ENCODE assay signal across 9 cellular contexts in the genomic region with DNA sequence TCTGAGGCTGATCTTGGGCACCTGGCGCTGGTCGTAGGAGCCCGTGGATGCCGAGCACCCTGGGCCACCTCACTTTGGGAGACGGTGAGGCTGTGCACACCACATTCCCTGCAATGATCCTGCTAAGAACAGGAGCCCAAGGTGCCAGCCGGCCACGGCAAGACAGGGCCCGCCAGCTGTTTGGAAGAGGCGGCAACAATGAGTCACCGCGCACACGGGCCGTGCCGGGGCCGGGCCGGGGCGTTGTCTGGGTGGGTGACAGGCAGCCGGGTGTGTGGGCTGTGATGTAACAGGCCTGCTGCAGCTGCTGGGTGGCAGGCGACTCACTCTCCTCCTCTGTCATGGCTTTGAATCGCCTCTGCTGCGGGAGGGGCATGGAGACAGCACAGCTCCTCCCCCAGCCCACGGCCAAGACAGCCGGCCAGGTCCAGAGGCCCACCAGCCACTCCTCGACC. TPM values are rescaled to one million over a fixed set of nuclear protein-coding genes. Genes with fewer than 3 reads are reported as not detected.
DNase-seq lines count a peak whose midpoint lies in the region; ATAC-seq, FAIRE-seq and TF ChIP-seq lines count a peak whose summit lies in the region.
"Had no signal": no experiment of that assay in that cellular context is flagged by ENCODE, and none has a peak within 500 bp of the region (broad histone marks: within the 10 kb centered on the region; RNA-seq: fewer than 3 reads in every experiment).

No MANE protein-coding gene starts in this region.

- WGBS in H1 (ENCODE audit: extremely low coverage in 1 of 2, insufficient coverage in 1 of 2, insufficient read length in 1 of 2, insufficient replicate concordance in 2 of 2, low coverage in 1 of 2, low lambda C conversion rate in 2 of 2, missing lambda C conversion rate in 1 of 2), 2 experiments, result 92% methylated on average over 24 of the region's 24 CpGs; no CpG with 5 or more reads in 1 of the 2 experiments
- no CpG with 5 or more reads among the region's 24 CpGs for WGBS in neuronal stem cell (ENCODE audit: extremely low coverage in 2 of 2, insufficient read length in 2 of 2, insufficient replicate concordance in 1 of 2), 2 donors

- H3K27ac ChIP-seq in H1 (ENCODE audit: low read depth, low read length), result no peak overlapping the region
- no peak overlapping the region for H3K27ac ChIP-seq in neuronal stem cell (replicated peaks; ENCODE audit: low read length)
- no peak overlapping the region for H3K27ac ChIP-seq in vagina

- in situ Hi-C loops in Caki2 (cut with HindIII; ENCODE audit: low pct_unique_long_range_greater_than_20kb, low sequenced_read_pairs), result no loop called here

- TF ChIP-seq CTCF in H1 (IDR thresholded peaks at IDR 0.05; ENCODE audit: control extremely low read depth in 1 of 3, insufficient read depth in 1 of 3, low read depth in 1 of 3, low read length in 3 of 3) (no peak), vagina (IDR thresholded peaks at IDR 0.05) (no peak)

- H2AFZ ChIP-seq in H1 (ENCODE audit: low read length), result no peak overlapping the region
- peak overlapping the region; percentile 64 for H2AFZ ChIP-seq in neuronal stem cell (ENCODE audit: low read length)

- H2BK20ac ChIP-seq in H1 (ENCODE audit: low read length), result no peak overlapping the region

- POLR2A ChIA-PET in H1 (lab: Charles Lee; ENCODE audit: partially characterized antibody), result interaction anchor here (0.6 kb wide), 1 partner anchor 237 kb away, joined by 5 read pairs; no protein-coding TSS in a partner anchor

- H4K91ac ChIP-seq in H1 (replicated peaks; ENCODE audit: insufficient read length, low read length), result no peak overlapping the region
- H4K91ac ChIP-seq in neuronal stem cell (ENCODE audit: low read depth, low read length, poor library complexity), result peak overlapping the region; percentile 34

- intact Hi-C loops in vagina (cut with DNase I), result no loop called here

- H2BK120ac ChIP-seq in H1 (replicated peaks; ENCODE audit: low read depth, low read length) (no peak overlapping the region), neuronal stem cell (ENCODE audit: low read depth, low read length) (no peak overlapping the region)

- no peaks in the 10 kb centered on the region; the same call in 1 of the 2 replicates for H3K79me1 ChIP-seq in H1 (ENCODE audit: low read depth, low read length)
- no peaks in the 10 kb centered on the region for H3K79me1 ChIP-seq in neuronal stem cell (ENCODE audit: low read depth, low read length)

- H3K36me3 ChIP-seq in H1 (ENCODE audit: control insufficient read depth in 2 of 4, insufficient read depth in 4 of 4, low read length in 3 of 4) (no peaks in the 10 kb centered on the region), neuronal stem cell (replicated peaks in 1 of 2; ENCODE audit: control insufficient read depth in 2 of 2, insufficient read depth in 2 of 2, low read length in 2 of 2) (no peaks in the 10 kb centered on the region), vagina (no peaks in the 10 kb centered on the region)
- H3K36me3 ChIP-seq: HAP-1 had no signal

- H3K4me3 ChIP-seq in H1 (ENCODE audit: extremely low read depth in 1 of 4, insufficient read depth in 2 of 4, low read depth in 3 of 4, low read length in 4 of 4), result no peak overlapping the region
- H3K4me3 ChIP-seq in neuronal stem cell (ENCODE audit: low read length in 2 of 2), result no peak overlapping the region
- H3K4me3 ChIP-seq in vagina, result no peak overlapping the region
- H3K4me3 ChIP-seq: HAP-1 had no signal

- TF ChIP-seq POLR2A in H1 (IDR thresholded peaks at IDR 0.05; ENCODE audit: control extremely low read depth in 1 of 2, low read depth in 2 of 2, low read length in 2 of 2) (no peak), vagina (IDR thresholded peaks at IDR 0.05) (no peak)

- H3K14ac ChIP-seq in H1 (ENCODE audit: insufficient read length), result no peak overlapping the region
- H3K14ac ChIP-seq in neuronal stem cell (ENCODE audit: low read length), result no peak overlapping the region

- H3K56ac ChIP-seq in H1 (replicated peaks; ENCODE audit: insufficient read length, low read depth, low read length), result no peak overlapping the region

- H3K4me1 ChIP-seq in H1 (replicated peaks in 1 of 4; ENCODE audit: control insufficient read depth in 3 of 4, insufficient read depth in 4 of 4, low read length in 3 of 4) (no peaks in the 10 kb centered on the region; a peak in 1 of 7 replicates), neuronal stem cell (ENCODE audit: control insufficient read depth in 2 of 2, insufficient read depth in 1 of 2, low read depth in 1 of 2, low read length in 2 of 2) (peaks cover 5 to 11% of the 10 kb centered on the region in 2 donors), vagina (peaks cover 17% of the 10 kb centered on the region)
- H3K4me1 ChIP-seq: HAP-1 had no signal

- H3K27me3 ChIP-seq in H1 (replicated peaks in 1 of 4; ENCODE audit: control insufficient read depth in 3 of 4, extremely low read depth in 1 of 4, insufficient read depth in 3 of 4, low read length in 3 of 4) (no peaks in the 10 kb centered on the region), neuronal stem cell (ENCODE audit: control insufficient read depth in 3 of 3, insufficient read depth in 3 of 3, low read depth in 1 of 3, low read length in 3 of 3) (peaks cover 0 to 84% (median 0%) of the 10 kb centered on the region in 3 experiments), vagina (no peaks in the 10 kb centered on the region)

- TF ChIP-seq EP300 in H1 (IDR thresholded peaks at IDR 0.05; ENCODE audit: borderline replicate concordance in 1 of 2, low read depth in 2 of 2, low read length in 2 of 2), result no peak

- H3K4ac ChIP-seq in H1 (replicated peaks; ENCODE audit: insufficient read length, low read depth, low read length) (no peak overlapping the region), neuronal stem cell (ENCODE audit: low read length) (no peak overlapping the region)

- DNase-seq in Caki2 (ENCODE audit: low read depth), result peak; percentile 87
- DNase-seq in NCI-H146 (lab: John Stamatoyannopoulos, UW), result peak; percentile 84
- DNase-seq in activated CD4-positive, alpha-beta T cell treated with anti-CD3 and anti-CD28 coated beads for 48 hours, result peak; percentile 70
- peak in 1 of 2 experiments; percentile 43 for DNase-seq in H1 (ENCODE audit: low read depth in 1 of 2, low spot score in 2 of 2)
- DNase-seq in neuronal stem cell (ENCODE audit: low spot score), result no peak
- DNase-seq in vagina (ENCODE audit: extremely low spot score in 2 of 2), result peak; percentile 83 to 96

- CTCF ChIA-PET in H1 (lab: Charles Lee; ENCODE audit: partially characterized antibody), result interaction anchor here (0.8 to 1.1 kb wide), 3 partner anchors 13 to 163 kb away, joined by 3 read pairs; no protein-coding TSS in a partner anchor

- H3K9me3 ChIP-seq in H1 (ENCODE audit: insufficient read depth in 2 of 2, low read depth in 1 of 2, low read length in 1 of 2) (no peaks in the 10 kb centered on the region), neuronal stem cell (replicated peaks in 1 of 2; ENCODE audit: control insufficient read depth in 2 of 2, insufficient read depth in 1 of 2, low read depth in 1 of 2, low read length in 2 of 2) (no peaks in the 10 kb centered on the region), vagina (no peaks in the 10 kb centered on the region)
- H3K9me3 ChIP-seq: HAP-1 had no signal

- no peak overlapping the region for H3K9ac ChIP-seq in H1 (replicated peaks in 1 of 4; ENCODE audit: extremely low read depth in 1 of 4, low read depth in 3 of 4, low read length in 3 of 4)
- peak overlapping the region; percentile 24 for H3K9ac ChIP-seq in neuronal stem cell (ENCODE audit: low read depth, low read length, poor library complexity)

- H2BK5ac ChIP-seq in H1 (ENCODE audit: low read depth, low read length) (no peak overlapping the region; the same call in 1 of the 2 replicates), neuronal stem cell (ENCODE audit: low read length) (no peak overlapping the region)

- H4K5ac ChIP-seq in H1 (ENCODE audit: insufficient read length, low read depth, low read length), result no peak overlapping the region

- no peak for TF ChIP-seq RAD21 in H1 (IDR thresholded peaks at IDR 0.05 in 1 of 2, conservative IDR thresholded peaks at IDR 0.05 in 1 of 2; ENCODE audit: low read depth in 2 of 2, low read length in 2 of 2)

- H4K8ac ChIP-seq in H1 (ENCODE audit: extremely low read depth, insufficient read depth, low read length) (peak overlapping the region; percentile 57; the same call in 1 of the 2 replicates), neuronal stem cell (ENCODE audit: low read depth, low read length) (no peak overlapping the region)

- no peaks in the 10 kb centered on the region for H4K20me1 ChIP-seq in H1 (replicated peaks in 1 of 2; ENCODE audit: control insufficient read depth in 1 of 2, insufficient read depth in 2 of 2, low read length in 2 of 2)

- H3K79me2 ChIP-seq in H1 (ENCODE audit: control insufficient read depth in 1 of 2, insufficient read depth in 2 of 2, low read length in 2 of 2), result no peaks in the 10 kb centered on the region

- ATAC-seq in GM21786 (IDR thresholded peaks at IDR 0.05; ENCODE audit: unreplicated experiment) (no peak), GM21737 (IDR thresholded peaks at IDR 0.05; ENCODE audit: unreplicated experiment) (no peak)

- H3K4me2 ChIP-seq in H1 (ENCODE audit: insufficient read depth in 1 of 2, low read depth in 2 of 2, low read length in 2 of 2) (no peak overlapping the region), neuronal stem cell (ENCODE audit: insufficient read depth, low read length, poor library complexity, severe bottlenecking) (no peak overlapping the region)

- H2AK5ac ChIP-seq in H1 (ENCODE audit: low read depth, low read length) (no peak overlapping the region), neuronal stem cell (ENCODE audit: low read depth, low read length) (no peak overlapping the region)

- H2BK15ac ChIP-seq in H1 (ENCODE audit: low read length) (no peak overlapping the region), neuronal stem cell (ENCODE audit: low read length) (no peak overlapping the region)

- no peak overlapping the region for H2BK12ac ChIP-seq in H1 (ENCODE audit: low read depth, low read length)
- H2BK12ac ChIP-seq in neuronal stem cell (ENCODE audit: low read length), result no peak overlapping the region

- no peak overlapping the region for H3K18ac ChIP-seq in H1 (ENCODE audit: extremely low read depth, low read length)
- no peak overlapping the region for H3K18ac ChIP-seq in neuronal stem cell (ENCODE audit: low read length)

- no peaks in the 10 kb centered on the region; the same call in 1 of the 2 replicates for H3K23me2 ChIP-seq in H1 (ENCODE audit: low read depth, low read length)

- FAIRE-seq in H1 (lab: Jason Lieb, UNC), result no peak

- H3K23ac ChIP-seq in H1 (ENCODE audit: insufficient read length) (no peak overlapping the region), neuronal stem cell (ENCODE audit: low read depth, low read length, poor library complexity) (peak overlapping the region; percentile 56)

RNA-seq across cellular contexts. Expression of a gene that starts 49.7 kb away (rescaled TPM):
- total RNA-seq in Caki2 (2014; rRNA removed; shearing (Covaris generic); ENCODE audit: low replicate concordance), result 212 and 233 TPM in 2 replicates
- 73.6 and 76.7 TPM in 2 replicates for total RNA-seq in H1 (2021; fragmentation: NEBNext Ultra II Directional; extraction: Animal tissue kit (Norgen Biotek cat#: 25700))
- polyA plus RNA-seq in H1 (2011; rRNA removed), result 39.9 and 57.2 TPM in 2 replicates
- polyA plus RNA-seq in H1 (2011; cell fraction: cytosol; rRNA removed), result 52.1 TPM
- 28.3 TPM for polyA plus RNA-seq in H1 (2011; cell fraction: nucleus; rRNA removed)
- 51.1 to 69.3 TPM (median 56.4 TPM) in 4 replicates for polyA plus RNA-seq in H1 (2012, experiment 1 of 2)
- 47.0 TPM for polyA plus RNA-seq in H1 (2012, experiment 2 of 2)
- polyA plus RNA-seq in H1 (2013, experiment 1 of 2), result 36.2 TPM
- polyA plus RNA-seq in H1 (2013, experiment 2 of 2), result 38.4 TPM
- polyA minus RNA-seq in H1 (2011; rRNA and poly(A)+ RNA removed), result 62.9 and 69.6 TPM in 2 replicates
- polyA minus RNA-seq in H1 (2011; cell fraction: cytosol; rRNA and poly(A)+ RNA removed), result 26.7 TPM
- 24.6 TPM for polyA minus RNA-seq in H1 (2011; cell fraction: nucleus; rRNA and poly(A)+ RNA removed)
- polyA plus RNA-seq in neuronal stem cell (2013, experiment 1 of 2), result 196 TPM
- polyA plus RNA-seq in neuronal stem cell (2013, experiment 2 of 2), result 192 TPM
- total RNA-seq in vagina, result 34.9 TPM
